In genomic region chr11:67442504-67443398, GRCh38 we compare ENCODE assay signal across 8 cellular contexts. TPM values are rescaled to one million over a fixed set of nuclear protein-coding genes. Genes with fewer than 3 reads are reported as not detected.
DNase-seq lines count a peak whose midpoint lies in the region; ATAC-seq and TF ChIP-seq lines count a peak whose summit lies in the region.

No MANE protein-coding gene starts in this region.

- 15 to 48% (median 36%) methylated on average over 21 to 45 of the region's 45 CpGs for WGBS in heart left ventricle, 4 donors
- 48% methylated on average over 30 of the region's 45 CpGs for WGBS in mesenchymal stem cell

- TF ChIP-seq CTCF in heart left ventricle (IDR thresholded peaks at IDR 0.05) (no peak), brain microvascular endothelial cell (IDR thresholded peaks at IDR 0.05; ENCODE audit: low read depth, low read length, missing control alignments) (no peak)

- intact Hi-C loops in heart left ventricle (cut with DNase I), result loop anchor here in 2 of 10 donors (1.0 to 2.0 kb wide), 3 partner anchors 13 to 26 kb away; partner anchors contain the start of genes RPS6KB2 (in 1 of the 2) and TMEM134 (in 1 of the 2)
- intact Hi-C loops in Right ventricle myocardium superior (cut with DNase I), result no loop called here

- peak overlapping the region; percentile 47 for H4K8ac ChIP-seq in mesenchymal stem cell (ENCODE audit: low read length)

- peak overlapping the region; percentile 14 for H4K91ac ChIP-seq in mesenchymal stem cell (ENCODE audit: low read length)

- no peak overlapping the region for H2AFZ ChIP-seq in mesenchymal stem cell (ENCODE audit: low read depth, low read length)

- peak overlapping the region in 1 of 2 experiments; percentile 19 for H3K4ac ChIP-seq in mesenchymal stem cell (ENCODE audit: low read depth in 1 of 2, low read length in 2 of 2)

- H2BK15ac ChIP-seq in mesenchymal stem cell (ENCODE audit: low read depth, poor library complexity, severe bottlenecking), result peak overlapping the region; percentile 0

- peak overlapping the region; percentile 91 for H3K9ac ChIP-seq in mesenchymal stem cell (ENCODE audit: low read length)

- peak overlapping the region; percentile 37 for H2BK120ac ChIP-seq in mesenchymal stem cell (ENCODE audit: low read depth, low read length)

- peak overlapping the region; percentile 62 to 97 (median 84) for H3K4me3 ChIP-seq in heart left ventricle
- H3K4me3 ChIP-seq in brain microvascular endothelial cell (ENCODE audit: low read depth, low read length), result peak overlapping the region; percentile 80
- H3K4me3 ChIP-seq in mesenchymal stem cell (ENCODE audit: insufficient read depth in 1 of 2, low read depth in 1 of 2, low read length in 2 of 2), result peak overlapping the region; percentile 64 to 90

- peak overlapping the region; percentile 89 for H3K4me2 ChIP-seq in mesenchymal stem cell (ENCODE audit: low read length, poor library complexity, severe bottlenecking)

- peak in 1 of 5 donors; percentile 21 for DNase-seq in heart left ventricle
- DNase-seq in Right ventricle myocardium superior, result no peak
- DNase-seq in brain microvascular endothelial cell, result no peak
- DNase-seq in mesenchymal stem cell, result peak; percentile 12
- no peak for DNase-seq in NCI-H1048 (lab: John Stamatoyannopoulos, UW)
- DNase-seq in NCI-H1417 treated with DMSO at 0.1 percent for 48 hours (lab: John Stamatoyannopoulos, UW), result no peak
- DNase-seq in HPDE6-E6E7 (ENCODE audit: extremely low spot score), result no peak

- no peak overlapping the region for H2BK12ac ChIP-seq in mesenchymal stem cell (ENCODE audit: low read length in 2 of 2)

- H3K9me3 ChIP-seq in heart left ventricle, result no peaks in the 10 kb centered on the region
- no peaks in the 10 kb centered on the region for H3K9me3 ChIP-seq in mesenchymal stem cell (ENCODE audit: control insufficient read depth, low read length)

- ATAC-seq in heart left ventricle (peak in 1 of 4 donors; percentile 4), Right ventricle myocardium superior (ENCODE audit: poor library complexity) (no peak), HG03175 (IDR thresholded peaks at IDR 0.05; ENCODE audit: unreplicated experiment) (no peak)

- peaks cover 0 to 57% (median 20%) of the 10 kb centered on the region in 12 donors for H3K4me1 ChIP-seq in heart left ventricle
- peaks cover 50% of the 10 kb centered on the region for H3K4me1 ChIP-seq in mesenchymal stem cell (ENCODE audit: control insufficient read depth, insufficient read depth, low read depth, low read length)

- H3K27ac ChIP-seq in heart left ventricle, result peak overlapping the region; percentile 83 to 99 (median 96)
- no peak overlapping the region for H3K27ac ChIP-seq in brain microvascular endothelial cell
- peak overlapping the region; percentile 24 for H3K27ac ChIP-seq in mesenchymal stem cell (ENCODE audit: low read length, poor library complexity, severe bottlenecking)

- H3K79me1 ChIP-seq in mesenchymal stem cell (replicated peaks; ENCODE audit: low read length, poor library complexity, severe bottlenecking), result peaks cover 1% of the 10 kb centered on the region

- peak overlapping the region; percentile 35 for H2AK5ac ChIP-seq in mesenchymal stem cell (ENCODE audit: low read length, severe bottlenecking)

- H3K18ac ChIP-seq in mesenchymal stem cell (ENCODE audit: low read depth in 1 of 2, low read length in 2 of 2), result peak overlapping the region; percentile 41 to 71

- no peaks in the 10 kb centered on the region for H3K27me3 ChIP-seq in heart left ventricle
- no peaks in the 10 kb centered on the region for H3K27me3 ChIP-seq in brain microvascular endothelial cell (replicated peaks)
- H3K27me3 ChIP-seq in mesenchymal stem cell (ENCODE audit: control insufficient read depth in 1 of 2, insufficient read depth in 1 of 2, low read length in 2 of 2), result no peaks in the 10 kb centered on the region

- H3K23ac ChIP-seq in mesenchymal stem cell (ENCODE audit: low read length in 2 of 2), result no peak overlapping the region

- no peak for TF ChIP-seq POLR2A in heart left ventricle (IDR thresholded peaks at IDR 0.05)

- in situ Hi-C loops in brain microvascular endothelial cell (cut with HindIII; ENCODE audit: low pct_ligation_motif_present, low sequenced_read_pairs), result no loop called here

- peak overlapping the region in 1 of 2 experiments; percentile 12 for H3K14ac ChIP-seq in mesenchymal stem cell (ENCODE audit: low read length in 2 of 2)

- H3K36me3 ChIP-seq in heart left ventricle (peaks cover 0 to 38% (median 6%) of the 10 kb centered on the region in 9 donors), brain microvascular endothelial cell (replicated peaks) (peaks cover 28% of the 10 kb centered on the region), mesenchymal stem cell (ENCODE audit: control insufficient read depth in 1 of 2, insufficient read depth in 2 of 2, low read depth in 1 of 2, low read length in 2 of 2) (peaks cover 35 to 50% of the 10 kb centered on the region in 2 experiments)

- no peak overlapping the region for H2BK5ac ChIP-seq in mesenchymal stem cell (ENCODE audit: low read depth, low read length, poor library complexity, severe bottlenecking)

RNA-seq across cellular contexts. Expression of gene CORO1B, which starts 0.5 kb away (rescaled TPM):
- total RNA-seq in heart left ventricle, result 10 to 100 TPM; 14.6 to 53.3 (median 21.2) TPM
- polyA plus RNA-seq in heart left ventricle, result 10 to 100 TPM; 17.1 to 37.0 TPM
- total RNA-seq in Right ventricle myocardium superior, result 27.1 TPM
- polyA plus RNA-seq in mesenchymal stem cell (2013, experiment 1 of 2), result 109 TPM
- polyA plus RNA-seq in mesenchymal stem cell (2013, experiment 2 of 2), result 101 TPM

RNA-seq across cellular contexts. Expression of gene PTPRCAP, which starts 5.3 kb away (rescaled TPM):
- 10 to 100 TPM in 1 of 9 donors, 1 to 10 TPM in 4, under 1 TPM in 4; 0.50 to 11.0 (median 1.3) TPM for total RNA-seq in heart left ventricle
- 1 to 10 TPM; 1.1 to 1.4 TPM for polyA plus RNA-seq in heart left ventricle
- 1.0 TPM for total RNA-seq in Right ventricle myocardium superior
- polyA plus RNA-seq in mesenchymal stem cell (2013, experiment 1 of 2), result 0.10 TPM
- 0.11 TPM for polyA plus RNA-seq in mesenchymal stem cell (2013, experiment 2 of 2)

RNA-seq across cellular contexts. Expression of gene GPR152, which starts 9.8 kb away (rescaled TPM):
- total RNA-seq in heart left ventricle, result not detected
- polyA plus RNA-seq in heart left ventricle, result not detected
- total RNA-seq in Right ventricle myocardium superior, result not detected
- not detected for polyA plus RNA-seq in mesenchymal stem cell (2013, experiment 1 of 2)
- polyA plus RNA-seq in mesenchymal stem cell (2013, experiment 2 of 2), result not detected

RNA-seq across cellular contexts. Expression of gene CABP4, which starts 12.4 kb away (rescaled TPM):
- total RNA-seq in heart left ventricle (1 to 10 TPM in 3 of 9 donors, under 1 TPM in 5, not detected in 1; 0.25 to 4.2 (median 0.61) TPM), Right ventricle myocardium superior (0.75 TPM)
- polyA plus RNA-seq in heart left ventricle, result under 1 TPM; 0.44 to 0.57 TPM
- polyA plus RNA-seq in mesenchymal stem cell (2013, experiment 1 of 2), result not detected
- polyA plus RNA-seq in mesenchymal stem cell (2013, experiment 2 of 2), result not detected

RNA-seq across cellular contexts. Expression of gene RPS6KB2, which starts 14.5 kb away (rescaled TPM):
- total RNA-seq in heart left ventricle (10 to 100 TPM; 19.3 to 32.8 (median 25.2) TPM), Right ventricle myocardium superior (24.6 TPM)
- 10 to 100 TPM; 33.3 to 36.0 TPM for polyA plus RNA-seq in heart left ventricle
- polyA plus RNA-seq in mesenchymal stem cell (2013, experiment 1 of 2), result 35.0 TPM
- 33.7 TPM for polyA plus RNA-seq in mesenchymal stem cell (2013, experiment 2 of 2)
